8 cellular contexts compared by ENCODE assay signal in the genomic region with DNA sequence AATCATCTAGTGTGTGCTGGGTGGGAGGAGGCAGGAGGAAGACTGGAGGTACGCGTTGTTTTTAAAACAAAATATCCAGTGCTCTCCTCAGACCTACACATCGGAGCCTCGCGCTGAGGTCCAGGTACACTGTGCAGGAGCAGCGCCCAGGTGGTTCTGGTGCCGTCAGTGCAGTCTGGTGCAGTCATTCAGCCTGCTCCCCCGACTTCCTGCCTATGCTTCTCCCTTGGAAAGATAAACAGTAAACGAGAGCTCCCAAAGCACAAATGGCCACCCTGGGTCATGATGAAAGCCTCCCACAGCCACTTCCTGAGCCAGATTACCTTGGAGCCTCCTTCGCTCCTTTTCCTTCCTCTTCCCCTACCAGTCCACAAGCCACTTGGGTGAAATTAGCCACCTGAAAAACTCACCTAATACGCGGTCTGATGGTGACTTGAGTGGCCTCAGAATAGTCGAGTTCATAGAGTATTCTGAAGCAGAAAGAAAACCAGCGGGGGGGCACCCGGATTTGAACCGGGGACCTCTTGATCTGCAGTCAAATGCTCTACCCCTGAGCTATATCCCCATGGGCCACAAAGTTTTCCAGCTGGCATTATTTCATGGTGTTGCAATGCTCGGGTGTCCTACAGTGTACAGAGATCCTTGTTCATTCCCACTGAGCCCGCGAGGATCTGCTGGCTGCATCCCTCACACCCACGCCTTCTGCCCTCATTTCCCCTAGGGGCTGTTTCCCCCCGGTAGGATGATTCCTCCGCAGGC.
DNase-seq lines count a peak whose midpoint lies in the region; ATAC-seq and TF ChIP-seq lines count a peak whose summit lies in the region.

No MANE protein-coding gene starts in this region.

- no peak for ATAC-seq in GM21381 (IDR thresholded peaks at IDR 0.05; ENCODE audit: unreplicated experiment)
- ATAC-seq in GM21717 (IDR thresholded peaks at IDR 0.05; ENCODE audit: unreplicated experiment): no peak

- TF ChIP-seq CTCF in esophagus squamous epithelium (IDR thresholded peaks at IDR 0.05): no peak

- H3K4ac ChIP-seq in mesenchymal stem cell (ENCODE audit: low read depth in 1 of 2, low read length in 2 of 2): no peak overlapping the region

- H2AK5ac ChIP-seq in mesenchymal stem cell (ENCODE audit: low read length, severe bottlenecking): no peak overlapping the region

- H3K36me3 ChIP-seq in mesenchymal stem cell (ENCODE audit: control insufficient read depth in 1 of 2, insufficient read depth in 2 of 2, low read depth in 1 of 2, low read length in 2 of 2): no peaks in the 10 kb centered on the region
- no peaks in the 10 kb centered on the region for H3K36me3 ChIP-seq in esophagus squamous epithelium

- H3K9ac ChIP-seq in mesenchymal stem cell (ENCODE audit: low read length): no peak overlapping the region

- H3K27me3 ChIP-seq in mesenchymal stem cell (ENCODE audit: control insufficient read depth in 1 of 2, insufficient read depth in 1 of 2, low read length in 2 of 2): peaks cover 14 to 47% of the 10 kb centered on the region in 2 experiments
- H3K27me3 ChIP-seq in esophagus squamous epithelium: peaks cover 0 to 62% (median 1%) of the 10 kb centered on the region in 4 donors

- intact Hi-C loops in esophagus squamous epithelium (cut with DNase I): no loop called here

- no peaks in the 10 kb centered on the region for H3K79me1 ChIP-seq in mesenchymal stem cell (replicated peaks; ENCODE audit: low read length, poor library complexity, severe bottlenecking)

- no peak overlapping the region for H2AFZ ChIP-seq in mesenchymal stem cell (ENCODE audit: low read depth, low read length)

- WGBS in mesenchymal stem cell: 37% methylated on average over 22 of the region's 22 CpGs
- WGBS in esophagus squamous epithelium, 2 donors: 33 to 56% methylated on average over 18 to 21 of the region's 22 CpGs

- no peak overlapping the region for H3K4me2 ChIP-seq in mesenchymal stem cell (ENCODE audit: low read length, poor library complexity, severe bottlenecking)

- H4K8ac ChIP-seq in mesenchymal stem cell (ENCODE audit: low read length): no peak overlapping the region

- peak overlapping the region in 1 of 2 experiments; percentile 46 for H3K4me3 ChIP-seq in mesenchymal stem cell (ENCODE audit: insufficient read depth in 1 of 2, low read depth in 1 of 2, low read length in 2 of 2)
- no peak overlapping the region for H3K4me3 ChIP-seq in esophagus squamous epithelium

- peaks cover 7% of the 10 kb centered on the region for H3K4me1 ChIP-seq in mesenchymal stem cell (ENCODE audit: control insufficient read depth, insufficient read depth, low read depth, low read length)
- H3K4me1 ChIP-seq in esophagus squamous epithelium: peaks cover 0 to 14% (median 3%) of the 10 kb centered on the region in 3 donors

- peak; percentile 61 for DNase-seq in G401 (ENCODE audit: low spot score)
- peak; percentile 9 for DNase-seq in NCI-H1092 (lab: John Stamatoyannopoulos, UW)
- DNase-seq in cerebellar cortex (ENCODE audit: low spot score): peak; percentile 84
- DNase-seq in mesenchymal stem cell: peak; percentile 84
- DNase-seq in esophagus squamous epithelium (lab: John Stamatoyannopoulos, UW): no peak
- no peak for DNase-seq in KG1 (lab: John Stamatoyannopoulos, UW)

- H3K27ac ChIP-seq in mesenchymal stem cell (ENCODE audit: low read length, poor library complexity, severe bottlenecking) (no peak overlapping the region), esophagus squamous epithelium (no peak overlapping the region)

- no peak overlapping the region for H3K23ac ChIP-seq in mesenchymal stem cell (ENCODE audit: low read length in 2 of 2)

- in situ Hi-C loops in G401 (cut with HindIII; ENCODE audit: low sequenced_read_pairs): no loop called here

- no peak overlapping the region for H2BK15ac ChIP-seq in mesenchymal stem cell (ENCODE audit: low read depth, poor library complexity, severe bottlenecking)

- no peak overlapping the region for H2BK5ac ChIP-seq in mesenchymal stem cell (ENCODE audit: low read depth, low read length, poor library complexity, severe bottlenecking)

- H3K18ac ChIP-seq in mesenchymal stem cell (ENCODE audit: low read depth in 1 of 2, low read length in 2 of 2): no peak overlapping the region

- no peak for TF ChIP-seq POLR2A in esophagus squamous epithelium (IDR thresholded peaks at IDR 0.05)

- no peak overlapping the region for H2BK12ac ChIP-seq in mesenchymal stem cell (ENCODE audit: low read length in 2 of 2)

- no peak overlapping the region for H4K91ac ChIP-seq in mesenchymal stem cell (ENCODE audit: low read length)

- H3K9me3 ChIP-seq in mesenchymal stem cell (ENCODE audit: control insufficient read depth, low read length) (peaks cover 7% of the 10 kb centered on the region), esophagus squamous epithelium (no peaks in the 10 kb centered on the region)

- H3K14ac ChIP-seq in mesenchymal stem cell (ENCODE audit: low read length in 2 of 2): no peak overlapping the region

- H2BK120ac ChIP-seq in mesenchymal stem cell (ENCODE audit: low read depth, low read length): no peak overlapping the region

Comparison
In these comparisons a context has a peak if more than half of its experiments do, and no peak if none do; other contexts are left out.
1. DNase-seq: peak in G401 (single experiment), NCI-H1092 (single experiment), cerebellar cortex (single experiment) and mesenchymal stem cell (single experiment); none in esophagus squamous epithelium (single experiment) and KG1 (single experiment).